In genomic region chr12:56631790-56632700, GRCh38 we compare ENCODE assay signal across 8 cellular contexts. TPM values are rescaled to one million over a fixed set of nuclear protein-coding genes. Genes with fewer than 3 reads are reported as not detected.
DNase-seq lines count a peak whose midpoint lies in the region; ATAC-seq, FAIRE-seq and TF ChIP-seq lines count a peak whose summit lies in the region.

No MANE protein-coding gene starts in this region.

- POLR2A ChIA-PET in A549 (lab: Yijun Ruan, JAX) = no interaction called here

- no peak for TF ChIP-seq POLR2A in A549 (IDR thresholded peaks at IDR 0.05; ENCODE audit: low read length)

- no peaks in the 10 kb centered on the region for H3K9me3 ChIP-seq in A549
- no peaks in the 10 kb centered on the region for H3K9me3 ChIP-seq in WERI-Rb-1 (ENCODE audit: severe bottlenecking)

- CTCF ChIA-PET in A549 (lab: Yijun Ruan, JAX) = interaction anchor here (1.0 to 1.8 kb wide), 4 partner anchors 38 to 118 kb away, joined by 3 to 8 read pairs (median 4); no protein-coding TSS in a partner anchor

- no peaks in the 10 kb centered on the region for H3K27me3 ChIP-seq in WERI-Rb-1 (ENCODE audit: insufficient read depth, low read depth, severe bottlenecking)
- no peaks in the 10 kb centered on the region for H3K27me3 ChIP-seq in layer of hippocampus (ENCODE audit: control insufficient read depth, insufficient read depth, low read length)

- H3K27ac ChIP-seq in A549 (peak overlapping the region in 1 of 2 experiments; percentile 44; a peak in 3 of 6 replicates), WERI-Rb-1 (peak overlapping the region; percentile 97), layer of hippocampus (ENCODE audit: low read depth, low read length) (peak overlapping the region; percentile 47)

- H3K4me2 ChIP-seq in A549 = peak overlapping the region; percentile 97

- H3K4me1 ChIP-seq in A549 = peaks cover 42% of the 10 kb centered on the region

- TF ChIP-seq RAD21 in A549 (conservative IDR thresholded peaks at IDR 0.05 in 1 of 2, IDR thresholded peaks at IDR 0.05 in 1 of 2) = no peak

- no peak overlapping the region for H3K4me3 ChIP-seq in A549
- peak overlapping the region; percentile 41 for H3K4me3 ChIP-seq in WERI-Rb-1 (ENCODE audit: low read depth, low read length)

- WGBS in A549 (ENCODE audit: missing lambda C conversion rate) = 22% methylated on average over 13 of the region's 13 CpGs

- TF ChIP-seq CTCF in A549 (IDR thresholded peaks at IDR 0.05) (no peak), WERI-Rb-1 (IDR thresholded peaks at IDR 0.05; ENCODE audit: low read depth, low read length) (no peak)

- peaks cover 7% of the 10 kb centered on the region for H3K36me3 ChIP-seq in WERI-Rb-1

- FAIRE-seq in A549 (lab: Jason Lieb, UNC) (no peak), GM18507 (lab: Jason Lieb, UNC) (peak; percentile 77)

- no peak for ATAC-seq in A549
- no peak for ATAC-seq in GM18520 (IDR thresholded peaks at IDR 0.05; ENCODE audit: unreplicated experiment)

- no peak for TF ChIP-seq EP300 in A549 (IDR thresholded peaks at IDR 0.05)

- DNase-seq in A549 (ENCODE audit: low read depth in 1 of 2, low spot score in 1 of 2) (peak; percentile 34 to 60), GM18507 (ENCODE audit: extremely low spot score, insufficient read length, low read depth) (no peak), M059J (ENCODE audit: low read depth) (peak; percentile 12), WERI-Rb-1 (peak; percentile 82), cerebellar cortex (ENCODE audit: low spot score) (peak; percentile 44)
- peak; percentile 63 to 72 for DNase-seq in stimulated activated CD4-positive, alpha-beta T cell treated with anti-CD3 and anti-CD28 coated beads, Interleukin-2, amount 100 ng/mL, for 24 hours

TF ChIP-seq in A549, 52 proteins besides CTCF, POLR2A, EP300 and RAD21:
- TF ChIP-seq MYC (IDR thresholded peaks at IDR 0.05; ENCODE audit: borderline replicate concordance, low read length) = no peak
- no peak for TF ChIP-seq REST (IDR thresholded peaks at IDR 0.05)
- no peak for TF ChIP-seq BHLHE40 (IDR thresholded peaks at IDR 0.05; ENCODE audit: low read depth, low read length)
- TF ChIP-seq FOSL2 (IDR thresholded peaks at IDR 0.05) = no peak
- TF ChIP-seq FOSL2 (CRISPR knock-in tag; IDR thresholded peaks at IDR 0.05) = no peak
- no peak for TF ChIP-seq ZFP36 (IDR thresholded peaks at IDR 0.05; ENCODE audit: borderline replicate concordance, partially characterized antibody)
- no peak for TF ChIP-seq CHD2 (IDR thresholded peaks at IDR 0.05; ENCODE audit: low read length, partially characterized antibody)
- TF ChIP-seq PHF8 (IDR thresholded peaks at IDR 0.05; ENCODE audit: borderline replicate concordance, low read depth) = no peak
- no peak for TF ChIP-seq FOSB (CRISPR knock-in tag; IDR thresholded peaks at IDR 0.05)
- no peak for TF ChIP-seq FOXS1 (CRISPR knock-in tag; IDR thresholded peaks at IDR 0.05)
- TF ChIP-seq EHF (CRISPR knock-in tag; IDR thresholded peaks at IDR 0.05) = no peak
- no peak for TF ChIP-seq ZSCAN20 (CRISPR knock-in tag; IDR thresholded peaks at IDR 0.05)
- TF ChIP-seq RFX5 (IDR thresholded peaks at IDR 0.05) = no peak
- TF ChIP-seq MAFK (IDR thresholded peaks at IDR 0.05; ENCODE audit: partially characterized antibody) = no peak
- TF ChIP-seq HEYL (CRISPR knock-in tag; IDR thresholded peaks at IDR 0.05) = no peak
- TF ChIP-seq ATOH8 (CRISPR knock-in tag; IDR thresholded peaks at IDR 0.05; ENCODE audit: low read depth) = no peak
- TF ChIP-seq POLR2AphosphoS2 (conservative IDR thresholded peaks at IDR 0.05; ENCODE audit: low read length) = no peak
- TF ChIP-seq CEBPB (IDR thresholded peaks at IDR 0.05) = no peak
- TF ChIP-seq EHMT2 (IDR thresholded peaks at IDR 0.05; ENCODE audit: low read depth) = no peak

RNA-seq across cellular contexts. Expression of gene BAZ2A, which starts 1.9 kb away (rescaled TPM):
- polyA plus RNA-seq in A549 (2011; rRNA removed) (59.4 and 103 TPM in 2 replicates), A549 (2017; fragmentation: RNase III; extraction: RNeasy Plus Mini Kit Qiagen cat#74134 plus additional on column Dnase treatment) (34.2 to 41.7 TPM (median 40.8 TPM) in 3 replicates)
- polyA plus RNA-seq in A549 (2012; cell fraction: cytosol; rRNA removed) = 40.7 and 41.9 TPM in 2 replicates
- 82.9 and 85.0 TPM in 2 replicates for polyA plus RNA-seq in A549 (2012; cell fraction: nucleus; rRNA removed)
- polyA minus RNA-seq in A549 (2011; rRNA and poly(A)+ RNA removed) = 150 and 155 TPM in 2 replicates
- total RNA-seq in M059J (2014; rRNA removed; shearing (Covaris generic)) = 24.0 and 29.0 TPM in 2 replicates

RNA-seq across cellular contexts. Expression of gene ATP5F1B, which starts 13.7 kb away (rescaled TPM):
- 1,500 and 1,639 TPM in 2 replicates for polyA plus RNA-seq in A549 (2011; rRNA removed)
- polyA plus RNA-seq in A549 (2012; cell fraction: cytosol; rRNA removed) = 1,279 and 1,537 TPM in 2 replicates
- polyA plus RNA-seq in A549 (2012; cell fraction: nucleus; rRNA removed) = 796 and 1,402 TPM in 2 replicates
- polyA plus RNA-seq in A549 (2017; fragmentation: RNase III; extraction: RNeasy Plus Mini Kit Qiagen cat#74134 plus additional on column Dnase treatment) = 761 to 854 TPM (median 778 TPM) in 3 replicates
- 1,473 and 1,903 TPM in 2 replicates for polyA minus RNA-seq in A549 (2011; rRNA and poly(A)+ RNA removed)
- 559 and 577 TPM in 2 replicates for total RNA-seq in M059J (2014; rRNA removed; shearing (Covaris generic))

RNA-seq across cellular contexts. Expression of gene PTGES3, which starts 56.0 kb away (rescaled TPM):
- 211 and 272 TPM in 2 replicates for polyA plus RNA-seq in A549 (2011; rRNA removed)
- 105 and 133 TPM in 2 replicates for polyA plus RNA-seq in A549 (2012; cell fraction: cytosol; rRNA removed)
- polyA plus RNA-seq in A549 (2012; cell fraction: nucleus; rRNA removed) = 65.4 and 72.5 TPM in 2 replicates
- polyA plus RNA-seq in A549 (2017; fragmentation: RNase III; extraction: RNeasy Plus Mini Kit Qiagen cat#74134 plus additional on column Dnase treatment) = 400 to 467 TPM (median 406 TPM) in 3 replicates
- polyA minus RNA-seq in A549 (2011; rRNA and poly(A)+ RNA removed) = 40.5 and 51.6 TPM in 2 replicates
- 112 and 181 TPM in 2 replicates for total RNA-seq in M059J (2014; rRNA removed; shearing (Covaris generic))
